In the genomic region with DNA sequence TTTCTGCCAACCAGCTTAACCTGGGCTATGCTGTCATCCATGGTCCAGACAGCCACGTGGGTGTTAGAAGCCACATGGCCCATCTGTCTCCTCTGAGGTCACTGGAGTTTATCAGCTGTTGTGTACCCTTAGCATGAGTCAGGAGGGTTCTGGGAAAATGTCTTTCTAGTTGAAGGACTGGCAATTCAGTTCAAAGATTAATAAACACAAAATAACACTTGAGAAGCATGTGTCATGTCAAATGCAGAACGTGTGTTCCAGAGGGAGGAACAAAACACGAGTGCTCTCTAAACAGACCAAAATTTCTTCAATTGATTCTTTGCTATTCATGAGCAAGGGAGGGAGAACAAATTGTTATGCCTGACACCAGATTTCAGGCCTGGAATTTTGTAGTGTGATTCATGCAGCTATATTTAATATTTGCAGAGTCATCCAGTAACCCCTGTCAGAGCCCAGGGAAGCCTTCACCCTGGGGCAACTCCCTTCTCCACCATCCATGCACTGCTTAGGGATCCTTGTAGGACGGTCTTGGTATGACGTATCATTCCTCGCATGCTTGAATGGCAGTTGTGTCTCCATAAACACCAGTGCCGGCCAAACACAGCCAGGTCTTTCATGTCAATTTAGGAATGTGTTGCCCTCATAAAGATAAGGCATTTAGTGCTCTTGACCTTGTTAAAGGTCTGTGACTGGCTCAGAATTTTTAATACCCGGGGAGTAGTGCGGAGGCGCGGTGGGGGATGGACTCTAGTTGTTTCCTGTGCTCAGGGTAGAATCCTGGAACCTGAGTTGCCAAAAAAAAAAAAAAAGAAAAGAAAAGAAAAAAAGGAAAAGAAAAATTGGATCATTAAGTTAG, we compare ENCODE assay signal across 8 cellular contexts. TPM values are rescaled to one million over a fixed set of nuclear protein-coding genes. Genes with fewer than 3 reads are reported as not detected.
A peak's percentile ranks its signal among the peaks of the same experiment; 100 is the strongest.
DNase-seq lines count a peak whose midpoint lies in the region; FAIRE-seq lines count a peak whose summit lies in the region.

No MANE protein-coding gene starts in this region.

- DNase-seq in NCI-H82 (lab: John Stamatoyannopoulos, UW) (peak; percentile 39), NCI-H82 treated with DMSO at 0.1 percent for 48 hours (lab: John Stamatoyannopoulos, UW; ENCODE audit: unreplicated experiment) (no peak), amniotic epithelial cell (ENCODE audit: low read depth) (peak; percentile 98), kidney tubule cell (ENCODE audit: low spot score) (peak; percentile 93), ureter (ENCODE audit: low spot score) (peak; percentile 48), NCI-H2227 treated with DMSO at 0.1 percent for 48 hours (lab: John Stamatoyannopoulos, UW) (no peak), NCI-H187 (lab: John Stamatoyannopoulos, UW) (no peak), frontal cortex (ENCODE audit: low spot score in 2 of 2) (no peak)

- no peak for FAIRE-seq in frontal cortex (lab: Jason Lieb, UNC)

RNA-seq across cellular contexts. Expression of a gene that starts 27.7 kb away (rescaled TPM):
- 97.0 TPM for total RNA-seq in ureter
- total RNA-seq in frontal cortex, result 172 TPM

Comparison
In these comparisons a context has a peak if more than half of its experiments do, and no peak if none do; other contexts are left out.
1. DNase-seq: peak in NCI-H82 (single experiment), amniotic epithelial cell (single experiment), kidney tubule cell (single experiment) and ureter (single experiment); none in NCI-H82 treated with DMSO at 0.1 percent for 48 hours (single experiment), NCI-H2227 treated with DMSO at 0.1 percent for 48 hours (single experiment), NCI-H187 (0 of 2) and frontal cortex (0 of 2).